Comparison of ENCODE assay signal across 22 cellular contexts in the genomic region with DNA sequence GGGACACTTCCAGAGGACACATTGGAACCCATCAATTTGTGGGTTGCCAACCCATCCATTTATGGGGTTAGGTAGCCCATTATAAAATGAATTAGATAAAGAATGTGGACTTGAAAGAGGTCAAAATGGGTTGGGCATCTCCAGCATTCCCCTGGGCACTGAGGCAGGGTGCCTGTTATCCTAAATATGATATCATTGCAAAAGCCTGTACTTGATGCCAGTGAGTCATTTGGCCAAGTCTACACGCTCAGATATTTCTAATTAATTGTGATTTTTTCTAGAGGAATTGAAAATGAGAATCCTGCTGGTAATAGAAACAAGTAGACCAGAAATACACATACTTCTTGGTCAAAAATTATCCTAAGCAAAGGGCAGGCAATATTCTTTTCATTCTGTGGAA. TPM values are rescaled to one million over a fixed set of nuclear protein-coding genes. Genes with fewer than 3 reads are reported as not detected.
DNase-seq lines count a peak whose midpoint lies in the region; ATAC-seq and TF ChIP-seq lines count a peak whose summit lies in the region.
"Had no signal": no experiment of that assay in that cellular context is flagged by ENCODE, and none has a peak within 500 bp of the region (broad histone marks: within the 10 kb centered on the region; RNA-seq: fewer than 3 reads in every experiment).

No MANE protein-coding gene starts in this region.

- H3K9me1 ChIP-seq in IMR-90 (ENCODE audit: insufficient read depth, low read length), result 0 out of 2 replicates have a peak, but pooled peaks cover 10% of the 10 kb centered on the region

- peaks cover 71% of the 10 kb centered on the region for H3K79me2 ChIP-seq in mammary epithelial cell (ENCODE audit: insufficient read depth, low read length)

- H3K18ac ChIP-seq in IMR-90 (ENCODE audit: low read depth, low read length), result no peak overlapping the region

- no CpG with 5 or more reads among the region's 1 CpG for WGBS in IMR-90 (ENCODE audit: extremely low coverage in 2 of 2, insufficient read length in 1 of 2), 2 experiments
- 0% methylated on average over 1 of the region's 1 CpG for WGBS in mammary epithelial cell (ENCODE audit: low coverage, missing lambda C conversion rate)

- TF ChIP-seq CTCF in IMR-90 (conservative IDR thresholded peaks at IDR 0.05; ENCODE audit: low read depth, low read length) (no peak), mammary epithelial cell (conservative IDR thresholded peaks at IDR 0.05 in 1 of 2, IDR thresholded peaks at IDR 0.05 in 1 of 2; ENCODE audit: extremely low read depth in 1 of 2, insufficient read depth in 1 of 2, low read depth in 1 of 2, low read length in 2 of 2) (no peak)

- H2AK9ac ChIP-seq in IMR-90 (replicated peaks; ENCODE audit: low read depth, low read length, poor library complexity), result no peak overlapping the region

- H3K27ac ChIP-seq in IMR-90 (ENCODE audit: insufficient read depth, low read length), result no peak overlapping the region
- H3K27ac ChIP-seq in mammary epithelial cell (ENCODE audit: insufficient read depth, low read depth, low read length), result peak overlapping the region; percentile 7
- H3K27ac ChIP-seq: left lung, ovary, SJSA1 had no signal

- no peak overlapping the region for H2AK5ac ChIP-seq in IMR-90 (ENCODE audit: low read depth, low read length)

- no peak overlapping the region for H3K27ac Mint-ChIP-seq in activated T-helper 2 cell treated with anti-CD3 and anti-CD28 coated beads, Interferon-gamma antibody, Interleukin-2, Interleukin-4, amounts not matched to agents 10 μg/mL and 5 μg/mL and 100 μg/mL, durations not matched to agents 14 hours and 24 hours and 36 hours

- peaks cover 22% of the 10 kb centered on the region for H3K36me3 ChIP-seq in IMR-90 (ENCODE audit: control insufficient read depth, insufficient read depth, low read length)
- H3K36me3 ChIP-seq in mammary epithelial cell (ENCODE audit: insufficient read depth, low read length), result peaks cover 14% of the 10 kb centered on the region
- H3K36me3 ChIP-seq: ovary had no signal

- H3K4me2 ChIP-seq in IMR-90 (ENCODE audit: low read depth, low read length) (no peak overlapping the region), mammary epithelial cell (ENCODE audit: insufficient read depth, low read depth, low read length) (no peak overlapping the region)

- no peaks in the 10 kb centered on the region for H3K9me3 Mint-ChIP-seq in activated T-helper 2 cell treated with anti-CD3 and anti-CD28 coated beads, Interferon-gamma antibody, Interleukin-2, Interleukin-4, amounts not matched to agents 10 μg/mL and 5 μg/mL and 100 μg/mL, durations not matched to agents 14 hours and 24 hours and 36 hours
- H3K9me3 Mint-ChIP-seq: brain, IgD-negative memory B cell had no signal

- H4K5ac ChIP-seq in IMR-90 (ENCODE audit: low read depth, low read length), result no peak overlapping the region

- peaks cover 1% of the 10 kb centered on the region for H3K4me1 Mint-ChIP-seq in activated T-helper 2 cell treated with anti-CD3 and anti-CD28 coated beads, Interferon-gamma antibody, Interleukin-2, Interleukin-4, amounts not matched to agents 10 μg/mL and 5 μg/mL and 100 μg/mL, durations not matched to agents 14 hours and 24 hours and 36 hours (ENCODE audit: low read depth)

- TF ChIP-seq RAD21 in IMR-90 (IDR thresholded peaks at IDR 0.05; ENCODE audit: low read length), result no peak

- H3K4me1 ChIP-seq in IMR-90 (ENCODE audit: control insufficient read depth, insufficient read depth, low read length), result peaks cover 19% of the 10 kb centered on the region
- peaks cover 53% of the 10 kb centered on the region for H3K4me1 ChIP-seq in mammary epithelial cell (ENCODE audit: insufficient read depth, low read length)
- H3K4me1 ChIP-seq: SJSA1 had no signal

- H3K27me3 Mint-ChIP-seq in activated T-helper 2 cell treated with anti-CD3 and anti-CD28 coated beads, Interferon-gamma antibody, Interleukin-2, Interleukin-4, amounts not matched to agents 10 μg/mL and 5 μg/mL and 100 μg/mL, durations not matched to agents 14 hours and 24 hours and 36 hours (ENCODE audit: low read depth), result no peaks in the 10 kb centered on the region
- H3K27me3 Mint-ChIP-seq: IgD-negative memory B cell had no signal

- POLR2A ChIA-PET in IMR-90 (lab: Charles Lee; ENCODE audit: unreplicated experiment), result no interaction called here

- no peak overlapping the region for H4K91ac ChIP-seq in IMR-90 (ENCODE audit: insufficient read depth, low read depth, low read length)

- no peak overlapping the region for H2BK15ac ChIP-seq in IMR-90 (ENCODE audit: low read depth, low read length)

- no peak overlapping the region for H3K56ac ChIP-seq in IMR-90 (ENCODE audit: extremely low read depth, insufficient read depth, low read length)

- H3K14ac ChIP-seq in IMR-90 (replicated peaks; ENCODE audit: low read depth, low read length), result no peak overlapping the region

- dilution Hi-C loops in IMR-90 (cut with HindIII; ENCODE audit: low sequenced_read_pairs, unreplicated experiment) (no loop called here), mammary epithelial cell (cut with HindIII; ENCODE audit: low sequenced_read_pairs) (no loop called here)

- no peak overlapping the region for H2BK20ac ChIP-seq in IMR-90 (ENCODE audit: low read depth, low read length)

- in situ Hi-C loops in IMR-90 (cut with MboI; ENCODE audit: low sequenced_read_pairs), result no loop called here
- in situ Hi-C loops in mammary epithelial cell (cut with MboI; ENCODE audit: low sequenced_read_pairs in 2 of 2), result no loop called here

- intact Hi-C loops in IMR-90 (cut with micrococcal nuclease), result no loop called here
- intact Hi-C loops in mammary epithelial cell (cut with micrococcal nuclease), result no loop called here
- intact Hi-C loops in activated T-helper 2 cell treated with anti-CD3 and anti-CD28 coated beads, Interferon-gamma antibody, Interleukin-2, Interleukin-4, amounts not matched to agents 10 μg/mL and 5 μg/mL and 100 μg/mL, durations not matched to agents 14 hours and 24 hours and 36 hours (cut with micrococcal nuclease), result no loop called here

- H3K23ac ChIP-seq in IMR-90 (ENCODE audit: low read depth, low read length), result no peak overlapping the region

- no peak overlapping the region for H4K8ac ChIP-seq in IMR-90 (ENCODE audit: low read depth in 2 of 2, low read length in 2 of 2)

- no peak for TF ChIP-seq POLR2A in IMR-90 (IDR thresholded peaks at IDR 0.05; ENCODE audit: low read depth, low read length)

- peaks cover 30% of the 10 kb centered on the region for H3K36me3 Mint-ChIP-seq in activated T-helper 2 cell treated with anti-CD3 and anti-CD28 coated beads, Interferon-gamma antibody, Interleukin-2, Interleukin-4, amounts not matched to agents 10 μg/mL and 5 μg/mL and 100 μg/mL, durations not matched to agents 14 hours and 24 hours and 36 hours (ENCODE audit: low read depth)

- H3K4ac ChIP-seq in IMR-90 (ENCODE audit: low read depth, low read length), result no peak overlapping the region

- peak; percentile 40; the same call in 1 of the 2 replicates for ATAC-seq in IMR-90 (ENCODE audit: low read depth)
- ATAC-seq in HG03469 (IDR thresholded peaks at IDR 0.05; ENCODE audit: unreplicated experiment), result no peak
- ATAC-seq: left lung, mucosa of descending colon had no signal

- H2AFZ ChIP-seq in IMR-90 (replicated peaks; ENCODE audit: low read length, poor library complexity) (no peak overlapping the region), mammary epithelial cell (ENCODE audit: low read depth, low read length) (no peak overlapping the region)

- no peak overlapping the region for H3K9ac ChIP-seq in IMR-90 (ENCODE audit: low read depth, low read length)
- H3K9ac ChIP-seq in mammary epithelial cell (ENCODE audit: insufficient read depth, low read length), result no peak overlapping the region

- H3K27me3 ChIP-seq in IMR-90 (ENCODE audit: control insufficient read depth, insufficient read depth, low read length) (no peaks in the 10 kb centered on the region), mammary epithelial cell (ENCODE audit: insufficient read depth, low read length) (no peaks in the 10 kb centered on the region)
- H3K27me3 ChIP-seq: left lung, ovary, SJSA1, suprapubic skin had no signal

- no peak overlapping the region for H3K4me3 Mint-ChIP-seq in activated T-helper 2 cell treated with anti-CD3 and anti-CD28 coated beads, Interferon-gamma antibody, Interleukin-2, Interleukin-4, amounts not matched to agents 10 μg/mL and 5 μg/mL and 100 μg/mL, durations not matched to agents 14 hours and 24 hours and 36 hours (ENCODE audit: low read depth)
- H3K4me3 Mint-ChIP-seq: brain, IgD-negative memory B cell had no signal

- H3K79me1 ChIP-seq in IMR-90 (ENCODE audit: low read depth in 1 of 2, low read length in 2 of 2), result peaks cover 38 to 60% of the 10 kb centered on the region in 2 experiments

- H3K9me3 ChIP-seq in IMR-90 (ENCODE audit: control insufficient read depth, insufficient read depth, low read length) (no peaks in the 10 kb centered on the region), mammary epithelial cell (replicated peaks; ENCODE audit: insufficient read depth, low read length) (no peaks in the 10 kb centered on the region)
- H3K9me3 ChIP-seq: left lung, mucosa of descending colon, ovary, SJSA1, suprapubic skin had no signal

- no peak overlapping the region for H3K4me3 ChIP-seq in IMR-90 (ENCODE audit: insufficient read depth, low read depth, low read length)
- no peak overlapping the region for H3K4me3 ChIP-seq in mammary epithelial cell (replicated peaks in 1 of 3; ENCODE audit: insufficient read depth in 1 of 3, low read depth in 2 of 3, low read length in 3 of 3)
- H3K4me3 ChIP-seq: left lung, mucosa of descending colon, ovary, SJSA1, suprapubic skin had no signal

- no peak overlapping the region for H2BK5ac ChIP-seq in IMR-90 (ENCODE audit: low read depth, low read length, poor library complexity, severe bottlenecking)

- peak; percentile 28 for DNase-seq in IMR-90
- peak; percentile 31 for DNase-seq in mammary epithelial cell
- DNase-seq in glomerular visceral epithelial cell (ENCODE audit: extremely low spot score), result peak; percentile 84
- no peak for DNase-seq in activated T-helper 2 cell treated with anti-CD3 and anti-CD28 coated beads, Interferon-gamma antibody, Interleukin-2, Interleukin-4, amounts not matched to agents 10 μg/mL and 5 μg/mL and 100 μg/mL, durations not matched to agents 14 hours and 24 hours and 36 hours (ENCODE audit: low spot score)
- no peak for DNase-seq in iPS-NIHi7 (ENCODE audit: extremely low spot score)
- DNase-seq in activated CD4-positive, alpha-beta T cell treated with anti-CD3 and anti-CD28 coated beads, Interleukin-2, amount 50 U/mL, for 48 hours, result no peak
- DNase-seq: activated naive CD4-positive, alpha-beta T cell treated with Interleukin-2 at 50 U/mL for 16 hours; C1 segment of cervical spinal cord; left lung; mucosa of descending colon; NCI-H69; OCI-M1; ovary; stimulated activated CD4-positive, alpha-beta T cell treated with anti-CD3 and anti-CD28 coated beads, Interleukin-4, amount 100 ng/mL, for 4 hours; stimulated activated CD8-positive, alpha-beta memory T cell treated with anti-CD3 and anti-CD28 coated beads, Interleukin-4, amount 100 ng/mL, for 48 hours; T1000 had no signal

- H2BK120ac ChIP-seq in IMR-90 (ENCODE audit: low read depth, low read length), result no peak overlapping the region

- CTCF ChIA-PET in IMR-90 (lab: Yijun Ruan, JAX), result no interaction called here
- CTCF ChIA-PET in mammary epithelial cell (lab: Charles Lee; ENCODE audit: low non-redundant PET), result no interaction called here

- peaks cover 11% of the 10 kb centered on the region; the same call in 1 of the 2 replicates for H4K20me1 ChIP-seq in IMR-90 (ENCODE audit: insufficient read depth, low read length)
- no peaks in the 10 kb centered on the region for H4K20me1 ChIP-seq in mammary epithelial cell (ENCODE audit: insufficient read depth, low read length)

- BruUV-seq in IMR-90 (replicated peaks; lab: Mats Ljungman, UMichigan), result no TSS peak
- no TSS peak for BruUV-seq in mammary epithelial cell (replicated peaks; lab: Mats Ljungman, UMichigan)

RNA-seq across cellular contexts. Expression of a gene that starts 21.9 kb away (rescaled TPM):
- total RNA-seq in IMR-90 (2012; rRNA removed), result 12.5 and 14.0 TPM in 2 replicates
- 54.2 and 62.7 TPM in 2 replicates for polyA plus RNA-seq in IMR-90 (2012; rRNA removed)
- 30.4 and 44.0 TPM in 2 replicates for polyA plus RNA-seq in IMR-90 (2012; cell fraction: cytosol; rRNA removed)
- 13.3 and 30.2 TPM in 2 replicates for polyA plus RNA-seq in IMR-90 (2012; cell fraction: nucleus; rRNA removed; ENCODE audit: low replicate concordance)
- total RNA-seq in mammary epithelial cell, result 100 to 1,000 TPM in 1 of 2 donors, 10 to 100 TPM in 1; 49.7 to 132 TPM
- polyA plus RNA-seq in mammary epithelial cell, result 108 TPM
- 169 TPM for polyA minus RNA-seq in mammary epithelial cell
- total RNA-seq in activated T-helper 2 cell treated with anti-CD3 and anti-CD28 coated beads, Interferon-gamma antibody, Interleukin-2, Interleukin-4, amounts not matched to agents 10 μg/mL and 5 μg/mL and 100 μg/mL, durations not matched to agents 14 hours and 24 hours and 36 hours, result 51.6 and 55.7 TPM in 2 replicates

RNA-seq across cellular contexts. Expression of a gene that starts 42.5 kb away (rescaled TPM):
- not detected in 2 replicates for total RNA-seq in IMR-90 (2012; rRNA removed)
- polyA plus RNA-seq in IMR-90 (2012; rRNA removed), result not detected in 2 replicates
- not detected in 2 replicates for polyA plus RNA-seq in IMR-90 (2012; cell fraction: cytosol; rRNA removed)
- polyA plus RNA-seq in IMR-90 (2012; cell fraction: nucleus; rRNA removed; ENCODE audit: low replicate concordance), result 0.08 TPM in 1 of 2 replicates, not detected in the other
- not detected for total RNA-seq in mammary epithelial cell
- not detected for polyA plus RNA-seq in mammary epithelial cell
- not detected for polyA minus RNA-seq in mammary epithelial cell
- total RNA-seq in activated T-helper 2 cell treated with anti-CD3 and anti-CD28 coated beads, Interferon-gamma antibody, Interleukin-2, Interleukin-4, amounts not matched to agents 10 μg/mL and 5 μg/mL and 100 μg/mL, durations not matched to agents 14 hours and 24 hours and 36 hours, result not detected in 2 replicates
- total RNA-seq: left lung, mucosa of descending colon, ovary, SJSA1, skeletal muscle tissue had no signal
- polyA plus RNA-seq: IgD-negative memory B cell, ovary had no signal

Comparison
In these comparisons a context has a peak if more than half of its experiments do, and no peak if none do; other contexts are left out.
1. DNase-seq: peak in IMR-90 (single experiment), mammary epithelial cell (single experiment) and glomerular visceral epithelial cell (single experiment); none in activated T-helper 2 cell treated with anti-CD3 and anti-CD28 coated beads, Interferon-gamma antibody, Interleukin-2, Interleukin-4, amounts not matched to agents 10 μg/mL and 5 μg/mL and 100 μg/mL, durations not matched to agents 14 hours and 24 hours and 36 hours (single experiment), iPS-NIHi7 (single experiment) and activated CD4-positive, alpha-beta T cell treated with anti-CD3 and anti-CD28 coated beads, Interleukin-2, amount 50 U/mL, for 48 hours (0 of 2).